In the genomic region with DNA sequence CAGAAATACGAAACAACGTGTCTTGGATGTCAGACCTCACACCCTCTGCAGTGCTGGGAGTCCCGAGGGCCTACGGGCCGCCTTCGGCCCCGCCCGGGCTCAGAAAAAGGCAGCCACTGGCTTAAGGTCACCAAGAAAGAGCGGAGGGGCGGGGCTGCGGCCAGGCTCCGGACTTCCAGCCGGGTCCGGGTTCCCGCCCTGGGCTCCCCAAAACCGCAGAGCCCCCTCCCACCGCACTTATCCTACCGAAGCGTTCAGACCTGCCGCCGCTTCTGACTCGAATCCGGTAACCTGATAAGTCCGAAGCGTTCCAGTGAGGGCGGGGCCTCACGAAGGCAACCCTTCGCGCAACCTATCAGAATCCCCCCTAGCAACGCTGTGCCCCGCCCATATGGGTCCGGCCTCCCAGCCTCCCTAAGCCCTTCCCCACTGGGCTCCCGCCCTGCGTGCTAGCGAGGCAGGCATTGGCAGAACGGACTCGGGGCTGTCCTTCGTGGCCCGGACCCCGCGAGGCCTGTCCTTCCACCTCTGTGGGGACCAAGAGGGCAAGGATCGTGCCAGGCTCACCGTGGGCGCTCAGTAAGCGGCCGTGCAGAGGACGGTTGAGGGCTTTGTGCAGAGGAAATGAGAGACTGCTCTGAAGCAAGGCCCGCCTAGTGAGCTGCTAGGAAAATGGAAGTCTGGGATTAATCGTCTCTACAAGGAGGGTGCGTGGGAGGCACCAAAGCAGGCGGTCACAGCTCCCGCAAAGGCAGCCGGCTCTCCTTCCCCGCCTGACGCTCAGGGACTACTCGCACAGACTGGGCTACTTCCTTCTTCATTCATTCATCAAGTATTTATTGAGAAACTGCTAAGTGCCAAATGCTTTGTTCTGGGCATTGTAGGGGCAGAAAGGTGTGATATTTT, we compare ENCODE assay signal across 8 cellular contexts. TPM values are rescaled to one million over a fixed set of nuclear protein-coding genes. Genes with fewer than 3 reads are reported as not detected.
A peak's percentile ranks its signal among the peaks of the same experiment; 100 is the strongest.
DNase-seq lines count a peak whose midpoint lies in the region; ATAC-seq and TF ChIP-seq lines count a peak whose summit lies in the region.

A gene (minus strand): TSS at position 296 of the 906 bp plus-strand sequence. CDS start 515 bp downstream, outside the sequence.

- H3K4me3 ChIP-seq in KMS-11 (IDR thresholded peaks at IDR 0.05; ENCODE audit: insufficient read depth, low read depth, low read length) (peak within 1 kb of the TSS; percentile 36), Panc1 (ENCODE audit: low read depth in 2 of 2, low read length in 2 of 2) (peak within 1 kb of the TSS; percentile 59 to 78), mucosa of rectum (ENCODE audit: low read length in 2 of 2) (peak within 1 kb of the TSS; percentile 73 to 90)

- H3K36me3 Mint-ChIP-seq in activated T-cell treated with anti-CD3 and anti-CD28 coated beads, Interleukin-2, amount 50 U/mL, for 24 hours (ENCODE audit: low read depth) = peaks cover 31% of the 10 kb centered on the region

- ATAC-seq in GM21737 (IDR thresholded peaks at IDR 0.05; ENCODE audit: unreplicated experiment) (peak; percentile 85), Panc1 (peak; percentile 98)

- BruUV-seq in Panc1 (replicated peaks; lab: Mats Ljungman, UMichigan) = no TSS peak

- POLR2A ChIA-PET in Panc1 (lab: Charles Lee) = no interaction called here

- TF ChIP-seq POLR2A in erythroblast (IDR thresholded peaks at IDR 0.05; ENCODE audit: low read length) = peak; percentile 90

- H3K9me3 ChIP-seq in Panc1 (ENCODE audit: control insufficient read depth, insufficient read depth, low read depth, low read length) (no peaks in the 10 kb centered on the region), mucosa of rectum (ENCODE audit: control insufficient read depth in 2 of 2, low read length in 2 of 2) (no peaks in the 10 kb centered on the region)

- H3K27me3 ChIP-seq in KMS-11 (ENCODE audit: insufficient read depth, low read depth) = no peaks in the 10 kb centered on the region
- H3K27me3 ChIP-seq in Panc1 (ENCODE audit: control insufficient read depth, insufficient read depth, low read length) = no peaks in the 10 kb centered on the region
- H3K27me3 ChIP-seq in mucosa of rectum (ENCODE audit: control insufficient read depth in 2 of 2, insufficient read depth in 2 of 2, low read length in 2 of 2) = no peaks in the 10 kb centered on the region

- H3K4me3 Mint-ChIP-seq in activated T-cell treated with anti-CD3 and anti-CD28 coated beads, Interleukin-2, amount 50 U/mL, for 24 hours = peak within 1 kb of the TSS; percentile 85

- DNase-seq in DMS53 treated with DMSO at 0.1 percent for 48 hours (lab: John Stamatoyannopoulos, UW; ENCODE audit: unreplicated experiment) = peak; percentile 81
- no peak for DNase-seq in Panc1 (ENCODE audit: low read depth, low spot score)
- peak; percentile 90 for DNase-seq in activated T-cell treated with anti-CD3 and anti-CD28 coated beads, Interleukin-2, amount 50 U/mL, for 24 hours
- DNase-seq in erythroblast (lab: John Stamatoyannopoulos, UW) = peak; percentile 96 to 97
- DNase-seq in stimulated activated CD8-positive, alpha-beta memory T cell treated with anti-CD3 and anti-CD28 coated beads, Interleukin-4, amount 100 ng/mL, for 4 hours (ENCODE audit: low read depth in 2 of 2, low spot score in 1 of 2) = peak; percentile 74 to 76

- TF ChIP-seq CTCF in KMS-11 (conservative IDR thresholded peaks at IDR 0.05; ENCODE audit: low read depth, low read length) (no peak), Panc1 (IDR thresholded peaks at IDR 0.05) (no peak)

- peak within 1 kb of the TSS; percentile 85 for H2AFZ ChIP-seq in KMS-11 (ENCODE audit: low read depth)

- H3K4me1 Mint-ChIP-seq in activated T-cell treated with anti-CD3 and anti-CD28 coated beads, Interleukin-2, amount 50 U/mL, for 24 hours (ENCODE audit: low read depth) = peaks cover 45% of the 10 kb centered on the region

- H3K9ac ChIP-seq in KMS-11 (peak within 1 kb of the TSS; percentile 57), mucosa of rectum (ENCODE audit: low read depth in 1 of 2, low read length in 2 of 2) (peak within 1 kb of the TSS; percentile 73 to 86)

- in situ Hi-C loops in Panc1 (cut with HindIII; ENCODE audit: low pct_unique_long_range_greater_than_20kb, low sequenced_read_pairs) = no loop called here

- H3K27ac ChIP-seq in KMS-11 (peak within 1 kb of the TSS; percentile 63), Panc1 (ENCODE audit: low read length) (peak within 1 kb of the TSS; percentile 77), mucosa of rectum (ENCODE audit: low read depth in 2 of 2, low read length in 2 of 2) (peak within 1 kb of the TSS; percentile 91 to 95)

- peak within 1 kb of the TSS; percentile 65 for H3K4me2 ChIP-seq in KMS-11

- H4K20me1 ChIP-seq in KMS-11 (ENCODE audit: insufficient read depth) = no peaks in the 10 kb centered on the region

- H3K4me1 ChIP-seq in KMS-11 (ENCODE audit: low read depth, poor library complexity, severe bottlenecking) (peaks cover 14% of the 10 kb centered on the region), Panc1 (ENCODE audit: control insufficient read depth, insufficient read depth, low read length) (no peaks in the 10 kb centered on the region), mucosa of rectum (ENCODE audit: control insufficient read depth in 2 of 2, insufficient read depth in 2 of 2, low read length in 2 of 2) (peaks cover 27 to 30% of the 10 kb centered on the region in 2 donors)

- no peaks in the 10 kb centered on the region for H3K27me3 Mint-ChIP-seq in activated T-cell treated with anti-CD3 and anti-CD28 coated beads, Interleukin-2, amount 50 U/mL, for 24 hours

- H3K27ac Mint-ChIP-seq in activated T-cell treated with anti-CD3 and anti-CD28 coated beads, Interleukin-2, amount 50 U/mL, for 24 hours = peak within 1 kb of the TSS; percentile 90

- CTCF ChIA-PET in Panc1 (lab: Charles Lee) = no interaction called here

- no peaks in the 10 kb centered on the region for H3K9me3 Mint-ChIP-seq in activated T-cell treated with anti-CD3 and anti-CD28 coated beads, Interleukin-2, amount 50 U/mL, for 24 hours

- H3K36me3 ChIP-seq in KMS-11 (ENCODE audit: insufficient read depth) (no peaks in the 10 kb centered on the region), Panc1 (ENCODE audit: control insufficient read depth, insufficient read depth, low read length) (no peaks in the 10 kb centered on the region), mucosa of rectum (ENCODE audit: control insufficient read depth in 2 of 2, insufficient read depth in 2 of 2, low read length in 2 of 2) (peaks cover 15 to 17% of the 10 kb centered on the region in 2 donors)

- no peaks in the 10 kb centered on the region for H3K79me2 ChIP-seq in KMS-11 (ENCODE audit: insufficient read depth, low read depth)

- intact Hi-C loops in Panc1 (cut with micrococcal nuclease; ENCODE audit: unreplicated experiment) = loop anchor here (5.0 kb wide), 1 partner anchor 103 kb away; a partner anchor contains a TSS

RNA-seq across cellular contexts. Expression of the gene that starts here (rescaled TPM):
- total RNA-seq in Panc1 (2021; ENCODE audit: unreplicated experiment) = 24.2 TPM
- 25.9 TPM for polyA plus RNA-seq in Panc1 (2012; ENCODE audit: insufficient read length)
